Comparison of ENCODE assay signal across 15 cellular contexts in genomic region chr4:4888695-4889094, GRCh38. TPM values are rescaled to one million over a fixed set of nuclear protein-coding genes. Genes with fewer than 3 reads are reported as not detected.
A peak's percentile ranks its signal among the peaks of the same experiment; 100 is the strongest.
DNase-seq lines count a peak whose midpoint lies in the region; ATAC-seq and TF ChIP-seq lines count a peak whose summit lies in the region.
"Had no signal": no experiment of that assay in that cellular context is flagged by ENCODE, and none has a peak within 500 bp of the region (broad histone marks: within the 10 kb centered on the region; RNA-seq: fewer than 3 reads in every experiment).

No MANE protein-coding gene starts in this region.

- no peaks in the 10 kb centered on the region for H3K36me3 ChIP-seq in GM06990 (ENCODE audit: control insufficient read depth, insufficient read depth, low read length)
- H3K36me3 ChIP-seq in OCI-LY1 (ENCODE audit: insufficient read depth, low read length): no peaks in the 10 kb centered on the region

- no peaks in the 10 kb centered on the region for H3F3A ChIP-seq in OCI-LY1 (ENCODE audit: insufficient read depth, low read length)

- H3K4me3 ChIP-seq in GM06990 (replicated peaks; ENCODE audit: low read depth, low read length) (no peak overlapping the region), OCI-LY1 (ENCODE audit: low read depth, low read length, poor library complexity, severe bottlenecking) (no peak overlapping the region)
- H3K4me3 ChIP-seq: A549 had no signal

- TF ChIP-seq CTCF in GM06990 (IDR thresholded peaks at IDR 0.05; ENCODE audit: insufficient read depth, low read length, poor library complexity, severe bottlenecking) (peak; percentile 34), GM13977 (IDR thresholded peaks at IDR 0.05; ENCODE audit: extremely low read depth, insufficient read depth, missing control alignments) (peak; percentile 7), OCI-LY1 (IDR thresholded peaks at IDR 0.05; ENCODE audit: low read length) (peak; percentile 35; the same call in 1 of the 2 replicates), foreskin keratinocyte (conservative IDR thresholded peaks at IDR 0.05) (peak; percentile 7)

- no peak overlapping the region for H3K9ac ChIP-seq in OCI-LY1 (ENCODE audit: low read length)

- no peaks in the 10 kb centered on the region for H3K9me3 ChIP-seq in OCI-LY1 (ENCODE audit: low read length)
- H3K9me3 ChIP-seq: A549 had no signal

- no peak for DNase-seq in GM06990 (ENCODE audit: extremely low read depth, insufficient read length)
- no peak for DNase-seq in GM13977 (ENCODE audit: low spot score)
- DNase-seq in foreskin keratinocyte: no peak
- DNase-seq: COR-L47, DMS153, NCI-H1048, NCI-H345, NCI-H69, SHP77 treated with DMSO at 0.1 percent for 48 hours had no signal

- in situ Hi-C loops in GM13977 (cut with MboI; ENCODE audit: low pct_unique_long_range_greater_than_20kb, low sequenced_read_pairs, unreplicated experiment): no loop called here

- H4K20me1 ChIP-seq in OCI-LY1 (ENCODE audit: insufficient read depth, low read length): no peaks in the 10 kb centered on the region

- no peaks in the 10 kb centered on the region for H3K79me2 ChIP-seq in OCI-LY1 (ENCODE audit: insufficient read depth, low read length)

- no peak overlapping the region for H3K27ac ChIP-seq in OCI-LY1 (ENCODE audit: low read depth, low read length, poor library complexity, severe bottlenecking)
- H3K27ac ChIP-seq in foreskin keratinocyte: no peak overlapping the region
- H3K27ac ChIP-seq: A549, C4-2B had no signal

- no peaks in the 10 kb centered on the region for H3K4me1 ChIP-seq in OCI-LY1 (ENCODE audit: insufficient read depth, low read length, severe bottlenecking)
- H3K4me1 ChIP-seq in foreskin keratinocyte: no peaks in the 10 kb centered on the region
- H3K4me1 ChIP-seq: A549 had no signal

- peaks cover 2% of the 10 kb centered on the region; the same call in 1 of the 2 replicates for H3K27me3 ChIP-seq in GM06990 (replicated peaks; ENCODE audit: control insufficient read depth, insufficient read depth, low read length)
- H3K27me3 ChIP-seq in OCI-LY1 (ENCODE audit: insufficient read depth, low read length): no peaks in the 10 kb centered on the region
- peaks cover 10% of the 10 kb centered on the region for H3K27me3 ChIP-seq in foreskin keratinocyte

- H2AFZ ChIP-seq in OCI-LY1 (ENCODE audit: low read length): no peak overlapping the region

- H3K4me2 ChIP-seq in OCI-LY1 (ENCODE audit: low read length): no peak overlapping the region
- H3K4me2 ChIP-seq: A549 had no signal

- no peaks in the 10 kb centered on the region for H3K9me2 ChIP-seq in OCI-LY1 (ENCODE audit: low read depth, low read length)

- no peak for ATAC-seq in foreskin keratinocyte
- ATAC-seq in GM19035 (IDR thresholded peaks at IDR 0.05; ENCODE audit: unreplicated experiment): no peak
- no peak for ATAC-seq in HG03139 (IDR thresholded peaks at IDR 0.05; ENCODE audit: unreplicated experiment)
- no peak for ATAC-seq in HG02763 (IDR thresholded peaks at IDR 0.05; ENCODE audit: unreplicated experiment)
- ATAC-seq: A549 had no signal

RNA-seq across cellular contexts. Expression of gene MSX1, which starts 29.2 kb away (rescaled TPM):
- total RNA-seq in foreskin keratinocyte: 0.10 and 0.32 TPM in 2 replicates
- polyA plus RNA-seq in foreskin keratinocyte: 0.07 and 0.31 TPM in 2 replicates
